In genomic region chr10:75612904-75613684, GRCh38 we compare ENCODE assay signal across 12 cellular contexts.
DNase-seq lines count a peak whose midpoint lies in the region; ATAC-seq and TF ChIP-seq lines count a peak whose summit lies in the region.
"Had no signal": no experiment of that assay in that cellular context is flagged by ENCODE, and none has a peak within 500 bp of the region (broad histone marks: within the 10 kb centered on the region; RNA-seq: fewer than 3 reads in every experiment).

No MANE protein-coding gene starts in this region.

- no peaks in the 10 kb centered on the region for H3K4me1 Mint-ChIP-seq in osteocyte (ENCODE audit: unreplicated experiment)

- peak; percentile 27 for ATAC-seq in HG02763 (IDR thresholded peaks at IDR 0.05; ENCODE audit: unreplicated experiment)

- no peaks in the 10 kb centered on the region for H3K36me3 Mint-ChIP-seq in osteocyte (ENCODE audit: unreplicated experiment)

- H3K4me3 Mint-ChIP-seq in osteocyte (ENCODE audit: unreplicated experiment), result no peak overlapping the region
- H3K4me3 Mint-ChIP-seq: activated naive CD4-positive, alpha-beta T cell treated with anti-CD3 and anti-CD28 coated beads for 36 hours; T-helper 2 cell treated with Interferon-gamma antibody and Interleukin-4, amounts not matched to agents 5 μg/mL and 100 μg/mL, for 36 hours had no signal

- no peaks in the 10 kb centered on the region for H3K9me3 ChIP-seq in adipocyte (ENCODE audit: control insufficient read depth, low read length)
- H3K9me3 ChIP-seq: neutrophil had no signal

- peak overlapping the region; percentile 59 for H3K9ac ChIP-seq in adipocyte (ENCODE audit: low read length)

- H3K27ac Mint-ChIP-seq in osteocyte (ENCODE audit: unreplicated experiment), result no peak overlapping the region
- H3K27ac Mint-ChIP-seq: activated naive CD4-positive, alpha-beta T cell treated with anti-CD3 and anti-CD28 coated beads for 36 hours; T-helper 2 cell treated with Interferon-gamma antibody and Interleukin-4, amounts not matched to agents 5 μg/mL and 100 μg/mL, for 36 hours had no signal

- peaks cover 63% of the 10 kb centered on the region for H3K27me3 Mint-ChIP-seq in osteocyte (ENCODE audit: unreplicated experiment)

- POLR2A ChIA-PET in GM10248 (lab: Yijun Ruan, JAX), result no interaction called here

- no peaks in the 10 kb centered on the region for H3K27me3 ChIP-seq in adipocyte (replicated peaks; ENCODE audit: control insufficient read depth, insufficient read depth, low read length)

- DNase-seq in CD1c-positive myeloid dendritic cell (ENCODE audit: extremely low spot score) (peak; percentile 73), adipocyte (ENCODE audit: low read depth) (no peak), medulla oblongata (ENCODE audit: extremely low spot score) (peak; percentile 81), osteocyte (ENCODE audit: extremely low spot score, unreplicated experiment) (no peak), NCI-H2107 (lab: John Stamatoyannopoulos, UW) (no peak), NCI-H510A treated with DMSO at 0.1 percent for 48 hours (lab: John Stamatoyannopoulos, UW) (no peak), GM10248 (ENCODE audit: extremely low spot score) (no peak)
- DNase-seq: activated naive CD4-positive, alpha-beta T cell treated with anti-CD3 and anti-CD28 coated beads for 36 hours; NCI-H2029 treated with DMSO at 0.1 percent for 48 hours had no signal

- CTCF ChIA-PET in GM10248 (lab: Yijun Ruan, JAX), result no interaction called here

- H3K36me3 ChIP-seq in adipocyte (ENCODE audit: control insufficient read depth, insufficient read depth, low read length, severe bottlenecking), result no peaks in the 10 kb centered on the region
- H3K36me3 ChIP-seq: neutrophil had no signal

- peaks cover 36% of the 10 kb centered on the region for H3K4me1 ChIP-seq in adipocyte (ENCODE audit: control insufficient read depth, insufficient read depth, low read length)

- H3K4me3 ChIP-seq in adipocyte (ENCODE audit: low read length), result peak overlapping the region; percentile 38

- no peaks in the 10 kb centered on the region for H3K9me3 Mint-ChIP-seq in osteocyte (ENCODE audit: unreplicated experiment)
- H3K9me3 Mint-ChIP-seq: activated naive CD4-positive, alpha-beta T cell treated with anti-CD3 and anti-CD28 coated beads for 36 hours; T-helper 2 cell treated with Interferon-gamma antibody and Interleukin-4, amounts not matched to agents 5 μg/mL and 100 μg/mL, for 36 hours had no signal

- no peak for TF ChIP-seq CTCF in osteocyte (IDR thresholded peaks at IDR 0.05)
- TF ChIP-seq CTCF in GM10248 (IDR thresholded peaks at IDR 0.05; ENCODE audit: control extremely low read depth, extremely low read depth, low read depth, missing control alignments), result no peak

Comparison
In these comparisons a context has a peak if more than half of its experiments do, and no peak if none do; other contexts are left out.
1. DNase-seq: peak in CD1c-positive myeloid dendritic cell (single experiment) and medulla oblongata (single experiment); none in adipocyte (single experiment), osteocyte (single experiment), NCI-H2107 (single experiment), NCI-H510A treated with DMSO at 0.1 percent for 48 hours (single experiment) and GM10248 (single experiment).